18 cellular contexts compared by ENCODE assay signal in the genomic region with DNA sequence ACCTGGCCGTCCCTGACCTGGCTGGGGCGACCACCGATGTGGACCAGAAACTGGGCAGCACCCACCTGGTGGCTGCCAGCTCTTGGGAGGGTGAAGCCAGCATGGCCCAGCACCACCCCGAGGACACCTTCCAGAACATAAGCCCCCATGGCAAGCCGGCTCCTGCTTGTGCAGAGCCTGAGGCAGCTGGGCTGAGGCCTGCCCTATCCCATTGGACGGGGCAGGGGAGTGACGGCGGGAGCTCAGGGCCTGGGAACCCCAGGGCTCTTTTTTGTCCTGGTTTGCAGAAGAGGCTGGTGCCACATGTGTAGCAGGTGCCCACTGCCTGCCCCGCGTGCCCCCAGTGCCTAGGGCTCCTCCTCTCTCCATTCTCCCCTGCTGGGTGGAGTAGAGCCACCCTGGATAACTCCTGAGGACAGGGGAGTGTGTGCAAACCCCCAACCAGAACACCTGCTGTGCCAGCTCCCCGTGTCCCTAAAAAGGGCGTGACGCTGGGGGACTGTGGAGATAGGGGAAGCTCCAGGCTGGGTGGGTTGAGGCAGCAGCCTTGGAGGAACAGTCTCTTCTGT. TPM values are rescaled to one million over a fixed set of nuclear protein-coding genes. Genes with fewer than 3 reads are reported as not detected.
DNase-seq lines count a peak whose midpoint lies in the region; ATAC-seq, FAIRE-seq and TF ChIP-seq lines count a peak whose summit lies in the region.
"Had no signal": no experiment of that assay in that cellular context is flagged by ENCODE, and none has a peak within 500 bp of the region (broad histone marks: within the 10 kb centered on the region; RNA-seq: fewer than 3 reads in every experiment).

No MANE protein-coding gene starts in this region.

- no peaks in the 10 kb centered on the region for H3K4me1 ChIP-seq in HEK293 (ENCODE audit: control insufficient read depth, insufficient read depth, low read length)
- peaks cover 8 to 53% (median 40%) of the 10 kb centered on the region in 4 experiments for H3K4me1 ChIP-seq in H1 (replicated peaks in 1 of 4; ENCODE audit: control insufficient read depth in 3 of 4, insufficient read depth in 4 of 4, low read length in 3 of 4)
- H3K4me1 ChIP-seq in mucosa of descending colon (ENCODE audit: low read depth), result peaks cover 33% of the 10 kb centered on the region
- peaks cover 27% of the 10 kb centered on the region for H3K4me1 ChIP-seq in suprapubic skin

- TF ChIP-seq CTCF in HEK293 (tag by site-specific recombination; IDR thresholded peaks at IDR 0.05), result no peak
- no peak for TF ChIP-seq CTCF in H1 (IDR thresholded peaks at IDR 0.05; ENCODE audit: control extremely low read depth in 1 of 3, insufficient read depth in 1 of 3, low read depth in 1 of 3, low read length in 3 of 3)
- no peak for TF ChIP-seq CTCF in mucosa of descending colon (IDR thresholded peaks at IDR 0.05)
- no peak for TF ChIP-seq CTCF in suprapubic skin (IDR thresholded peaks at IDR 0.05)

- H3K14ac ChIP-seq in H1 (ENCODE audit: insufficient read length), result no peak overlapping the region

- no peaks in the 10 kb centered on the region for H3K36me3 Mint-ChIP-seq in activated CD4-positive, alpha-beta memory T cell treated with anti-CD3 and anti-CD28 coated beads, Interleukin-2, amount 10 ng/mL, durations not matched to agents 7 days and 5 days (ENCODE audit: low read depth)

- no peak for FAIRE-seq in H1 (lab: Jason Lieb, UNC)
- FAIRE-seq: frontal cortex, islet of Langerhans, K562 had no signal

- H3K4me3 Mint-ChIP-seq in activated CD4-positive, alpha-beta memory T cell treated with anti-CD3 and anti-CD28 coated beads, Interleukin-2, amount 10 ng/mL, durations not matched to agents 7 days and 5 days, result no peak overlapping the region
- H3K4me3 Mint-ChIP-seq: activated CD4-positive, alpha-beta T cell treated with anti-CD3 and anti-CD28 coated beads, Interleukin-2, amount 10 ng/mL, durations not matched to agents 24 days and 14 days; nephron had no signal

- H3K27ac Mint-ChIP-seq in activated CD4-positive, alpha-beta memory T cell treated with anti-CD3 and anti-CD28 coated beads, Interleukin-2, amount 10 ng/mL, durations not matched to agents 7 days and 5 days, result no peak overlapping the region
- H3K27ac Mint-ChIP-seq: activated CD4-positive, alpha-beta T cell treated with anti-CD3 and anti-CD28 coated beads, Interleukin-2, amount 10 ng/mL, durations not matched to agents 24 days and 14 days; nephron had no signal

- TF ChIP-seq POLR2A in H1 (IDR thresholded peaks at IDR 0.05; ENCODE audit: control extremely low read depth in 1 of 2, low read depth in 2 of 2, low read length in 2 of 2) (no peak), suprapubic skin (IDR thresholded peaks at IDR 0.05) (no peak)

- peak overlapping the region; percentile 67; the same call in 1 of the 2 replicates for H2BK20ac ChIP-seq in H1 (ENCODE audit: low read length)

- H3K27ac ChIP-seq in HEK293 (ENCODE audit: extremely low read depth, low read depth, low read length) (no peak overlapping the region), H1 (ENCODE audit: low read depth, low read length) (no peak overlapping the region), suprapubic skin (peak overlapping the region; percentile 72)

- peak overlapping the region; percentile 90 for H4K91ac ChIP-seq in H1 (replicated peaks; ENCODE audit: insufficient read length, low read length)

- peaks cover 16 to 45% (median 37%) of the 10 kb centered on the region in 4 experiments for H3K27me3 ChIP-seq in H1 (replicated peaks in 1 of 4; ENCODE audit: control insufficient read depth in 3 of 4, extremely low read depth in 1 of 4, insufficient read depth in 3 of 4, low read length in 3 of 4)
- H3K27me3 ChIP-seq in suprapubic skin, result no peaks in the 10 kb centered on the region

- H2AFZ ChIP-seq in H1 (ENCODE audit: low read length), result no peak overlapping the region

- no peak overlapping the region for H3K4me2 ChIP-seq in H1 (ENCODE audit: insufficient read depth in 1 of 2, low read depth in 2 of 2, low read length in 2 of 2)

- peak overlapping the region; percentile 99; the same call in 1 of the 2 replicates for H2BK15ac ChIP-seq in H1 (ENCODE audit: low read length)

- TF ChIP-seq EP300 in H1 (IDR thresholded peaks at IDR 0.05; ENCODE audit: borderline replicate concordance in 1 of 2, low read depth in 2 of 2, low read length in 2 of 2) (no peak), suprapubic skin (IDR thresholded peaks at IDR 0.05) (no peak)

- H3K79me2 ChIP-seq in H1 (ENCODE audit: control insufficient read depth in 1 of 2, insufficient read depth in 2 of 2, low read length in 2 of 2), result no peaks in the 10 kb centered on the region

- WGBS in H1 (ENCODE audit: extremely low coverage in 1 of 2, insufficient coverage in 1 of 2, insufficient read length in 1 of 2, insufficient replicate concordance in 2 of 2, low coverage in 1 of 2, low lambda C conversion rate in 2 of 2, missing lambda C conversion rate in 1 of 2), 2 experiments, result 92% methylated on average over 11 of the region's 13 CpGs; no CpG with 5 or more reads in 1 of the 2 experiments
- 85% methylated on average over 8 of the region's 13 CpGs for WGBS in suprapubic skin

- no peak for DNase-seq in H1 (ENCODE audit: low read depth in 1 of 2, low spot score in 2 of 2)
- DNase-seq in mucosa of descending colon, result peak in 2 of 3 donors; percentile 41 to 52
- DNase-seq in suprapubic skin (ENCODE audit: low spot score in 2 of 2), result peak in 1 of 2 donors; percentile 60
- DNase-seq in activated CD4-positive, alpha-beta memory T cell treated with anti-CD3 and anti-CD28 coated beads, Interleukin-2, amount 10 ng/mL, durations not matched to agents 7 days and 5 days, result no peak
- no peak for DNase-seq in AG20443 (ENCODE audit: low spot score)
- DNase-seq in SKM-1 (lab: John Stamatoyannopoulos, UW; ENCODE audit: unreplicated experiment), result no peak
- DNase-seq in OCI-M1 (lab: John Stamatoyannopoulos, UW), result no peak
- DNase-seq: activated CD4-positive, alpha-beta T cell treated with anti-CD3 and anti-CD28 coated beads, Interleukin-2, amount 10 ng/mL, durations not matched to agents 24 days and 14 days; effector CD8-positive, alpha-beta T cell; NCI-H2227 treated with DMSO at 0.1 percent for 48 hours; stimulated activated CD4-positive, alpha-beta T cell treated with anti-CD3 and anti-CD28 coated beads, Interleukin-12 subunit alpha, Interleukin-12 subunit beta, amount 100 ng/mL, for 4 hours had no signal

- intact Hi-C loops in mucosa of descending colon (cut with DNase I, micrococcal nuclease), result no loop called here

- peak overlapping the region; percentile 24; the same call in 1 of the 2 replicates for H3K18ac ChIP-seq in H1 (ENCODE audit: extremely low read depth, low read length)

- H3K56ac ChIP-seq in H1 (replicated peaks; ENCODE audit: insufficient read length, low read depth, low read length), result no peak overlapping the region

- no peaks in the 10 kb centered on the region for H3K79me1 ChIP-seq in H1 (ENCODE audit: low read depth, low read length)

- H3K36me3 ChIP-seq in HEK293 (ENCODE audit: control insufficient read depth in 2 of 2, insufficient read depth in 1 of 2, low read length in 2 of 2) (peaks cover 0 to 66% of the 10 kb centered on the region in 2 experiments; a peak in 1 of 3 replicates), H1 (ENCODE audit: control insufficient read depth in 2 of 4, insufficient read depth in 4 of 4, low read length in 3 of 4) (no peaks in the 10 kb centered on the region; a peak in 1 of 8 replicates), mucosa of descending colon (ENCODE audit: low read depth) (no peaks in the 10 kb centered on the region), suprapubic skin (peaks cover 7% of the 10 kb centered on the region)

- H3K4ac ChIP-seq in H1 (replicated peaks; ENCODE audit: insufficient read length, low read depth, low read length), result no peak overlapping the region

- H4K8ac ChIP-seq in H1 (ENCODE audit: extremely low read depth, insufficient read depth, low read length), result no peak overlapping the region

- no peak overlapping the region for H2BK5ac ChIP-seq in H1 (ENCODE audit: low read depth, low read length)

- H3K4me1 Mint-ChIP-seq in activated CD4-positive, alpha-beta memory T cell treated with anti-CD3 and anti-CD28 coated beads, Interleukin-2, amount 10 ng/mL, durations not matched to agents 7 days and 5 days, result no peaks in the 10 kb centered on the region
- H3K4me1 Mint-ChIP-seq: activated CD4-positive, alpha-beta T cell treated with anti-CD3 and anti-CD28 coated beads, Interleukin-2, amount 10 ng/mL, durations not matched to agents 24 days and 14 days; nephron had no signal

- no peak overlapping the region for H2BK120ac ChIP-seq in H1 (replicated peaks; ENCODE audit: low read depth, low read length)

- H3K27me3 Mint-ChIP-seq in activated CD4-positive, alpha-beta memory T cell treated with anti-CD3 and anti-CD28 coated beads, Interleukin-2, amount 10 ng/mL, durations not matched to agents 7 days and 5 days, result no peaks in the 10 kb centered on the region
- H3K27me3 Mint-ChIP-seq: activated CD4-positive, alpha-beta T cell treated with anti-CD3 and anti-CD28 coated beads, Interleukin-2, amount 10 ng/mL, durations not matched to agents 24 days and 14 days had no signal

- H3K9me3 Mint-ChIP-seq in activated CD4-positive, alpha-beta memory T cell treated with anti-CD3 and anti-CD28 coated beads, Interleukin-2, amount 10 ng/mL, durations not matched to agents 7 days and 5 days, result no peaks in the 10 kb centered on the region
- H3K9me3 Mint-ChIP-seq: activated CD4-positive, alpha-beta T cell treated with anti-CD3 and anti-CD28 coated beads, Interleukin-2, amount 10 ng/mL, durations not matched to agents 24 days and 14 days; nephron had no signal

- no peaks in the 10 kb centered on the region; the same call in 1 of the 2 replicates for H3K23me2 ChIP-seq in H1 (ENCODE audit: low read depth, low read length)

- peak overlapping the region; percentile 94; the same call in 1 of the 2 replicates for H2BK12ac ChIP-seq in H1 (ENCODE audit: low read depth, low read length)

- no peak for ATAC-seq in mucosa of descending colon

- H2AK5ac ChIP-seq in H1 (ENCODE audit: low read depth, low read length), result 0 out of 2 replicates have a peak overlapping the region, but pooled peaks have one; percentile 17

- no peak overlapping the region for H3K9ac ChIP-seq in H1 (replicated peaks in 1 of 4; ENCODE audit: extremely low read depth in 1 of 4, low read depth in 3 of 4, low read length in 3 of 4)

- CTCF ChIA-PET in HEK293 (lab: Yijun Ruan, JAX) (interaction anchor here (0.5 to 2.2 kb wide), 3 partner anchors 13 to 14 kb away, joined by 3 to 10 read pairs (median 3); no protein-coding TSS in a partner anchor), H1 (lab: Charles Lee; ENCODE audit: partially characterized antibody) (interaction anchor here (1.0 to 9.6 kb wide), 6 partner anchors 8 to 33 kb away, joined by 3 to 140 read pairs (median 8); a partner anchor contains a TSS)
- CTCF ChIA-PET in activated CD4-positive, alpha-beta memory T cell treated with anti-CD3 and anti-CD28 coated beads, Interleukin-2, amount 10 ng/mL, durations not matched to agents 7 days and 5 days (lab: Charles Lee), result interaction anchor here (1.0 kb wide), 1 partner anchor 13 kb away, joined by 3 read pairs; no protein-coding TSS in a partner anchor

- no peaks in the 10 kb centered on the region for H3K9me3 ChIP-seq in HEK293 (ENCODE audit: control insufficient read depth, insufficient read depth, low read depth, low read length)
- no peaks in the 10 kb centered on the region for H3K9me3 ChIP-seq in H1 (ENCODE audit: insufficient read depth in 2 of 2, low read depth in 1 of 2, low read length in 1 of 2)
- no peaks in the 10 kb centered on the region for H3K9me3 ChIP-seq in mucosa of descending colon
- H3K9me3 ChIP-seq in suprapubic skin, result no peaks in the 10 kb centered on the region

- no peak overlapping the region for H3K23ac ChIP-seq in H1 (ENCODE audit: insufficient read length)

- TF ChIP-seq RAD21 in H1 (IDR thresholded peaks at IDR 0.05 in 1 of 2, conservative IDR thresholded peaks at IDR 0.05 in 1 of 2; ENCODE audit: low read depth in 2 of 2, low read length in 2 of 2), result no peak

- H4K20me1 ChIP-seq in H1 (replicated peaks in 1 of 2; ENCODE audit: control insufficient read depth in 1 of 2, insufficient read depth in 2 of 2, low read length in 2 of 2), result peaks cover 2 to 21% of the 10 kb centered on the region in 2 experiments

- H3K4me3 ChIP-seq in HEK293 (ENCODE audit: low read depth, low read length) (no peak overlapping the region), H1 (ENCODE audit: extremely low read depth in 1 of 4, insufficient read depth in 2 of 4, low read depth in 3 of 4, low read length in 4 of 4) (no peak overlapping the region), mucosa of descending colon (no peak overlapping the region), suprapubic skin (no peak overlapping the region)
- H3K4me3 ChIP-seq: K562 had no signal

- H4K5ac ChIP-seq in H1 (ENCODE audit: insufficient read length, low read depth, low read length), result no peak overlapping the region

- POLR2A ChIA-PET in HEK293 (lab: Yijun Ruan, JAX) (no interaction called here), H1 (lab: Charles Lee; ENCODE audit: partially characterized antibody) (interaction anchor here (4.9 to 7.0 kb wide), 2 partner anchors 8 to 12 kb away, joined by 58 to 60 read pairs; no protein-coding TSS in a partner anchor)
- POLR2A ChIA-PET in activated CD4-positive, alpha-beta memory T cell treated with anti-CD3 and anti-CD28 coated beads, Interleukin-2, amount 10 ng/mL, durations not matched to agents 7 days and 5 days (lab: Charles Lee), result no interaction called here

RNA-seq across cellular contexts. Expression of a gene that starts 12.0 kb away (rescaled TPM):
- total RNA-seq in H1 (2021; fragmentation: NEBNext Ultra II Directional; extraction: Animal tissue kit (Norgen Biotek cat#: 25700)), result 2.1 and 2.8 TPM in 2 replicates
- polyA plus RNA-seq in H1 (2011; rRNA removed), result 3.6 and 4.1 TPM in 2 replicates
- polyA plus RNA-seq in H1 (2011; cell fraction: cytosol; rRNA removed), result 2.4 TPM
- 4.9 TPM for polyA plus RNA-seq in H1 (2011; cell fraction: nucleus; rRNA removed)
- 2.1 to 5.2 TPM (median 4.3 TPM) in 4 replicates for polyA plus RNA-seq in H1 (2012, experiment 1 of 2)
- polyA plus RNA-seq in H1 (2012, experiment 2 of 2), result 1.3 TPM
- polyA plus RNA-seq in H1 (2013, experiment 1 of 2), result 1.7 TPM
- 2.1 TPM for polyA plus RNA-seq in H1 (2013, experiment 2 of 2)
- 0.90 and 5.2 TPM in 2 replicates for polyA minus RNA-seq in H1 (2011; rRNA and poly(A)+ RNA removed)
- 2.0 TPM for polyA minus RNA-seq in H1 (2011; cell fraction: cytosol; rRNA and poly(A)+ RNA removed)
- 1.7 TPM for polyA minus RNA-seq in H1 (2011; cell fraction: nucleus; rRNA and poly(A)+ RNA removed)
- total RNA-seq in mucosa of descending colon (10 to 100 TPM; 28.2 to 31.7 (median 28.5) TPM), suprapubic skin (1 to 10 TPM; 1.9 to 4.8 (median 3.0) TPM)
- total RNA-seq in activated CD4-positive, alpha-beta memory T cell treated with anti-CD3 and anti-CD28 coated beads, Interleukin-2, amount 10 ng/mL, durations not matched to agents 7 days and 5 days, result 1 to 10 TPM; 2.6 to 2.7 TPM

RNA-seq across cellular contexts. Expression of a gene that starts 25.0 kb away (rescaled TPM):
- not detected in 2 replicates for total RNA-seq in H1 (2021; fragmentation: NEBNext Ultra II Directional; extraction: Animal tissue kit (Norgen Biotek cat#: 25700))
- polyA plus RNA-seq in H1 (2011; rRNA removed), result not detected in 2 replicates
- polyA plus RNA-seq in H1 (2011; cell fraction: cytosol; rRNA removed), result not detected
- not detected for polyA plus RNA-seq in H1 (2011; cell fraction: nucleus; rRNA removed)
- polyA plus RNA-seq in H1 (2012, experiment 1 of 2), result 0.27 TPM in 1 of 4 replicates, not detected in the others
- polyA plus RNA-seq in H1 (2012, experiment 2 of 2), result not detected
- polyA plus RNA-seq in H1 (2013, experiment 1 of 2), result not detected
- polyA plus RNA-seq in H1 (2013, experiment 2 of 2), result not detected
- polyA minus RNA-seq in H1 (2011; rRNA and poly(A)+ RNA removed), result not detected in 2 replicates
- not detected for polyA minus RNA-seq in H1 (2011; cell fraction: cytosol; rRNA and poly(A)+ RNA removed)
- not detected for polyA minus RNA-seq in H1 (2011; cell fraction: nucleus; rRNA and poly(A)+ RNA removed)
- total RNA-seq in mucosa of descending colon (not detected), suprapubic skin (1 to 10 TPM in 2 of 4 donors, not detected in 2; 1.0 to 1.2 TPM)
- not detected for total RNA-seq in activated CD4-positive, alpha-beta memory T cell treated with anti-CD3 and anti-CD28 coated beads, Interleukin-2, amount 10 ng/mL, durations not matched to agents 7 days and 5 days
- total RNA-seq: activated CD4-positive, alpha-beta T cell treated with anti-CD3 and anti-CD28 coated beads, Interleukin-2, amount 10 ng/mL, durations not matched to agents 24 days and 14 days; frontal cortex; K562; T-helper 1 cell treated with Interleukin-12 subunit alpha and Interleukin-12 subunit beta and Interleukin-4 antibody, amounts not matched to agents 30 ng/mL and 1 ng/mL, for 36 hours; urinary bladder had no signal
- polyA plus RNA-seq: K562, urinary bladder had no signal

RNA-seq across cellular contexts. Expression of a gene that starts 38.0 kb away (rescaled TPM):
- not detected in 2 replicates for total RNA-seq in H1 (2021; fragmentation: NEBNext Ultra II Directional; extraction: Animal tissue kit (Norgen Biotek cat#: 25700))
- not detected in 2 replicates for polyA plus RNA-seq in H1 (2011; rRNA removed)
- not detected for polyA plus RNA-seq in H1 (2011; cell fraction: cytosol; rRNA removed)
- not detected for polyA plus RNA-seq in H1 (2011; cell fraction: nucleus; rRNA removed)
- polyA plus RNA-seq in H1 (2012, experiment 1 of 2), result 0.25 TPM in 1 of 4 replicates, not detected in the others
- polyA plus RNA-seq in H1 (2012, experiment 2 of 2), result not detected
- not detected for polyA plus RNA-seq in H1 (2013, experiment 1 of 2)
- not detected for polyA plus RNA-seq in H1 (2013, experiment 2 of 2)
- polyA minus RNA-seq in H1 (2011; rRNA and poly(A)+ RNA removed), result not detected in 2 replicates
- not detected for polyA minus RNA-seq in H1 (2011; cell fraction: cytosol; rRNA and poly(A)+ RNA removed)
- polyA minus RNA-seq in H1 (2011; cell fraction: nucleus; rRNA and poly(A)+ RNA removed), result not detected
- not detected for total RNA-seq in mucosa of descending colon
- 10 to 100 TPM in 1 of 4 donors, 1 to 10 TPM in 2, not detected in 1; 1.7 to 12.0 (median 4.6) TPM for total RNA-seq in suprapubic skin
- total RNA-seq in activated CD4-positive, alpha-beta memory T cell treated with anti-CD3 and anti-CD28 coated beads, Interleukin-2, amount 10 ng/mL, durations not matched to agents 7 days and 5 days, result not detected
- total RNA-seq: activated CD4-positive, alpha-beta T cell treated with anti-CD3 and anti-CD28 coated beads, Interleukin-2, amount 10 ng/mL, durations not matched to agents 24 days and 14 days; frontal cortex; K562; T-helper 1 cell treated with Interleukin-12 subunit alpha and Interleukin-12 subunit beta and Interleukin-4 antibody, amounts not matched to agents 30 ng/mL and 1 ng/mL, for 36 hours; urinary bladder had no signal
- polyA plus RNA-seq: K562, urinary bladder had no signal

RNA-seq across cellular contexts. Expression of a gene that starts 48.2 kb away (rescaled TPM):
- not detected in 2 replicates for total RNA-seq in H1 (2021; fragmentation: NEBNext Ultra II Directional; extraction: Animal tissue kit (Norgen Biotek cat#: 25700))
- not detected in 2 replicates for polyA plus RNA-seq in H1 (2011; rRNA removed)
- not detected for polyA plus RNA-seq in H1 (2011; cell fraction: cytosol; rRNA removed)
- polyA plus RNA-seq in H1 (2011; cell fraction: nucleus; rRNA removed), result not detected
- polyA plus RNA-seq in H1 (2012, experiment 1 of 2), result not detected in 4 replicates
- not detected for polyA plus RNA-seq in H1 (2012, experiment 2 of 2)
- polyA plus RNA-seq in H1 (2013, experiment 1 of 2), result not detected
- polyA plus RNA-seq in H1 (2013, experiment 2 of 2), result not detected
- not detected in 2 replicates for polyA minus RNA-seq in H1 (2011; rRNA and poly(A)+ RNA removed)
- not detected for polyA minus RNA-seq in H1 (2011; cell fraction: cytosol; rRNA and poly(A)+ RNA removed)
- polyA minus RNA-seq in H1 (2011; cell fraction: nucleus; rRNA and poly(A)+ RNA removed), result not detected
- total RNA-seq in mucosa of descending colon (not detected), suprapubic skin (10 to 100 TPM in 1 of 4 donors, 1 to 10 TPM in 2, not detected in 1; 3.7 to 14.9 (median 4.4) TPM)
- total RNA-seq in activated CD4-positive, alpha-beta memory T cell treated with anti-CD3 and anti-CD28 coated beads, Interleukin-2, amount 10 ng/mL, durations not matched to agents 7 days and 5 days, result not detected
- total RNA-seq: activated CD4-positive, alpha-beta T cell treated with anti-CD3 and anti-CD28 coated beads, Interleukin-2, amount 10 ng/mL, durations not matched to agents 24 days and 14 days; frontal cortex; K562; T-helper 1 cell treated with Interleukin-12 subunit alpha and Interleukin-12 subunit beta and Interleukin-4 antibody, amounts not matched to agents 30 ng/mL and 1 ng/mL, for 36 hours; urinary bladder had no signal
- polyA plus RNA-seq: K562, urinary bladder had no signal

Comparison
In these comparisons a context has a peak if more than half of its experiments do, and no peak if none do; other contexts are left out.
1. DNase-seq: peak in mucosa of descending colon (2 of 3); none in H1 (0 of 2), activated CD4-positive, alpha-beta memory T cell treated with anti-CD3 and anti-CD28 coated beads, Interleukin-2, amount 10 ng/mL, durations not matched to agents 7 days and 5 days (single experiment), AG20443 (single experiment), SKM-1 (single experiment) and OCI-M1 (single experiment).